In genomic region chr3:193992062-193992461, GRCh38 we compare ENCODE assay signal across 36 cellular contexts.
"Had no signal": no experiment of that assay in that cellular context is flagged by ENCODE, and none has a peak within 500 bp of the region (broad histone marks: within the 10 kb centered on the region; RNA-seq: fewer than 3 reads in every experiment).

No MANE protein-coding gene starts in this region.

- H3K9me3 Mint-ChIP-seq: activated CD8-positive, alpha-beta T cell treated with anti-CD3 and anti-CD28 coated beads for 36 hours; activated naive CD4-positive, alpha-beta T cell treated with anti-CD3 and anti-CD28 coated beads, Interleukin-2, amount 50 U/mL, for 72 hours; activated naive CD8-positive, alpha-beta T cell treated with anti-CD3 and anti-CD28 coated beads for 36 hours; activated T-cell treated with anti-CD3 and anti-CD28 coated beads, Interleukin-2, amount 50 U/mL, for 4 hours; activated T-cell treated with anti-CD3 and anti-CD28 coated beads, Interleukin-2, amount 50 U/mL, for 72 hours; activated T-helper 1 cell treated with anti-CD3 and anti-CD28 coated beads, Interleukin-12 subunit alpha, Interleukin-12 subunit beta, Interleukin-2, Interleukin-4 antibody, amounts not matched to agents 30 ng/mL and 10 ng/mL and 1 ng/mL, durations not matched to agents 14 hours and 24 hours and 36 hours; activated T-helper 17 cell treated with anti-CD3 and anti-CD28 coated beads, Interleukin-2, amount 50 U/mL, for 72 hours; central memory CD8-positive, alpha-beta T cell; T-helper 1 cell treated with Interleukin-12 subunit alpha and Interleukin-12 subunit beta and Interleukin-4 antibody, amounts not matched to agents 30 μg/mL and 1 μg/mL, for 36 hours; T-helper 2 cell treated with Interferon-gamma antibody and Interleukin-4, amounts not matched to agents 5 μg/mL and 100 μg/mL, for 36 hours had no signal

- H3K36me3 ChIP-seq: ascending aorta, cardiac muscle cell had no signal

- H3K4me1 Mint-ChIP-seq: activated B cell treated with CpG ODN at 0.5 μM for 24 hours; activated CD4-positive, alpha-beta T cell treated with anti-CD3 and anti-CD28 coated beads, Interleukin-2, amount 10 ng/mL, durations not matched to agents 24 days and 14 days; activated naive CD8-positive, alpha-beta T cell treated with anti-CD3 and anti-CD28 coated beads for 36 hours; activated T-helper 17 cell treated with anti-CD3 and anti-CD28 coated beads, Interleukin-2, amount 50 U/mL, for 72 hours; central memory CD8-positive, alpha-beta T cell had no signal

- H3K4me3 Mint-ChIP-seq: activated B cell treated with CpG ODN at 0.5 μM for 24 hours; activated CD4-positive, alpha-beta memory T cell treated with anti-CD3 and anti-CD28 coated beads for 36 hours; activated CD4-positive, alpha-beta T cell treated with anti-CD3 and anti-CD28 coated beads, Interleukin-2, amount 10 ng/mL, durations not matched to agents 24 days and 14 days; activated CD8-positive, alpha-beta T cell treated with anti-CD3 and anti-CD28 coated beads for 36 hours; activated naive CD4-positive, alpha-beta T cell treated with anti-CD3 and anti-CD28 coated beads for 36 hours; activated naive CD8-positive, alpha-beta T cell treated with anti-CD3 and anti-CD28 coated beads for 36 hours; activated T-cell treated with anti-CD3 and anti-CD28 coated beads, Interleukin-2, amount 50 U/mL, for 4 hours; activated T-cell treated with anti-CD3 and anti-CD28 coated beads, Interleukin-2, amount 50 U/mL, for 72 hours; activated T-helper 1 cell treated with anti-CD3 and anti-CD28 coated beads, Interleukin-12 subunit alpha, Interleukin-12 subunit beta, Interleukin-2, Interleukin-4 antibody, amounts not matched to agents 30 ng/mL and 10 ng/mL and 1 ng/mL, durations not matched to agents 14 hours and 24 hours and 36 hours; activated T-helper 17 cell treated with anti-CD3 and anti-CD28 coated beads, Interleukin-2, amount 50 U/mL, for 72 hours; brain; central memory CD8-positive, alpha-beta T cell; T-helper 1 cell treated with Interleukin-12 subunit alpha and Interleukin-12 subunit beta and Interleukin-4 antibody, amounts not matched to agents 30 μg/mL and 1 μg/mL, for 36 hours; T-helper 2 cell treated with Interferon-gamma antibody and Interleukin-4, amounts not matched to agents 5 μg/mL and 100 μg/mL, for 36 hours had no signal

- DNase-seq: activated B cell treated with CpG ODN at 0.5 μM for 24 hours; activated CD4-positive, alpha-beta memory T cell treated with anti-CD3 and anti-CD28 coated beads for 36 hours; activated CD4-positive, alpha-beta T cell treated with anti-CD3 and anti-CD28 coated beads for 4 hours; activated CD4-positive, alpha-beta T cell treated with anti-CD3 and anti-CD28 coated beads, Interleukin-2, amount 10 ng/mL, durations not matched to agents 24 days and 14 days; activated CD4-positive, alpha-beta T cell treated with anti-CD3 and anti-CD28 coated beads, Interleukin-2, amount 50 U/mL, for 1 hour; activated CD4-positive, alpha-beta T cell treated with anti-CD3 and anti-CD28 coated beads, Interleukin-2, amount 50 U/mL, for 4 hours; activated CD4-positive, CD25-positive, alpha-beta regulatory T cell treated with anti-CD3 and anti-CD28 coated beads, Interleukin-2, amount 50 U/mL, for 72 hours; activated CD8-positive, alpha-beta memory T cell treated with anti-CD3 and anti-CD28 coated beads, Interleukin-2, amount 50 U/mL, for 4 hours; activated CD8-positive, alpha-beta T cell treated with anti-CD3 and anti-CD28 coated beads for 36 hours; activated effector memory CD4-positive, alpha-beta T cell treated with anti-CD3 and anti-CD28 coated beads, Interleukin-2, amount 50 U/mL, for 16 hours; activated gamma-delta T cell treated with Interleukin-2 at 50 U/mL for 16 hours; activated naive CD4-positive, alpha-beta T cell; activated naive CD4-positive, alpha-beta T cell treated with anti-CD3 and anti-CD28 coated beads for 36 hours; activated naive CD4-positive, alpha-beta T cell treated with anti-CD3 and anti-CD28 coated beads, Interleukin-2, amount 50 U/mL, for 16 hours; activated naive CD8-positive, alpha-beta T cell treated with anti-CD3 and anti-CD28 coated beads for 36 hours; activated T-cell treated with anti-CD3 and anti-CD28 coated beads for 4 hours; activated T-cell treated with anti-CD3 and anti-CD28 coated beads, Interleukin-2, amount 50 U/mL, for 1 hour; activated T-cell treated with anti-CD3 and anti-CD28 coated beads, Interleukin-2, amount 50 U/mL, for 4 hours; activated T-cell treated with anti-CD3 and anti-CD28 coated beads, Interleukin-2, amount 50 U/mL, for 72 hours; amygdala; anterior cingulate cortex; caudate nucleus; cerebellar nuclear complex; T-helper 1 cell; T-helper 2 cell; T-helper 9 cell had no signal

- H3K4me3 ChIP-seq: ascending aorta, cardiac muscle cell had no signal

- H3K27me3 ChIP-seq: ascending aorta, cardiac muscle cell had no signal

- H3K27ac Mint-ChIP-seq: activated B cell treated with CpG ODN at 0.5 μM for 24 hours; activated CD4-positive, alpha-beta memory T cell treated with anti-CD3 and anti-CD28 coated beads for 36 hours; activated CD4-positive, alpha-beta T cell treated with anti-CD3 and anti-CD28 coated beads, Interleukin-2, amount 10 ng/mL, durations not matched to agents 24 days and 14 days; activated CD8-positive, alpha-beta T cell treated with anti-CD3 and anti-CD28 coated beads for 36 hours; activated naive CD4-positive, alpha-beta T cell treated with anti-CD3 and anti-CD28 coated beads for 36 hours; activated naive CD4-positive, alpha-beta T cell treated with anti-CD3 and anti-CD28 coated beads, Interleukin-2, amount 50 U/mL, for 72 hours; activated naive CD8-positive, alpha-beta T cell treated with anti-CD3 and anti-CD28 coated beads for 36 hours; activated T-cell treated with anti-CD3 and anti-CD28 coated beads, Interleukin-2, amount 50 U/mL, for 72 hours; activated T-helper 1 cell treated with anti-CD3 and anti-CD28 coated beads, Interleukin-12 subunit alpha, Interleukin-12 subunit beta, Interleukin-2, Interleukin-4 antibody, amounts not matched to agents 30 ng/mL and 10 ng/mL and 1 ng/mL, durations not matched to agents 14 hours and 24 hours and 36 hours; activated T-helper 17 cell treated with anti-CD3 and anti-CD28 coated beads, Interleukin-2, amount 50 U/mL, for 72 hours; brain; T-helper 1 cell treated with Interleukin-12 subunit alpha and Interleukin-12 subunit beta and Interleukin-4 antibody, amounts not matched to agents 30 μg/mL and 1 μg/mL, for 36 hours; T-helper 2 cell treated with Interferon-gamma antibody and Interleukin-4, amounts not matched to agents 5 μg/mL and 100 μg/mL, for 36 hours had no signal

- H3K36me3 Mint-ChIP-seq: activated CD4-positive, alpha-beta memory T cell treated with anti-CD3 and anti-CD28 coated beads for 36 hours; activated naive CD8-positive, alpha-beta T cell treated with anti-CD3 and anti-CD28 coated beads for 36 hours; brain had no signal

- H3K27ac ChIP-seq: ascending aorta, cardiac muscle cell, VCaP had no signal
